ENCODE assay signal across 8 cellular contexts in genomic region chr10:103395754-103396066, GRCh38. TPM values are rescaled to one million over a fixed set of nuclear protein-coding genes. Genes with fewer than 3 reads are reported as not detected.
DNase-seq lines count a peak whose midpoint lies in the region; TF ChIP-seq lines count a peak whose summit lies in the region.

No MANE protein-coding gene starts in this region.

- H3K27ac Mint-ChIP-seq in activated CD4-positive, alpha-beta T cell treated with anti-CD3 and anti-CD28 coated beads, Interleukin-2, amount 10 ng/mL, durations not matched to agents 24 days and 14 days, result peak overlapping the region; percentile 81

- H3K27me3 ChIP-seq in SJCRH30 (no peaks in the 10 kb centered on the region), esophagus squamous epithelium (no peaks in the 10 kb centered on the region), neuronal stem cell (ENCODE audit: control insufficient read depth in 3 of 3, insufficient read depth in 3 of 3, low read depth in 1 of 3, low read length in 3 of 3) (no peaks in the 10 kb centered on the region)

- H3K9me3 Mint-ChIP-seq in activated CD4-positive, alpha-beta T cell treated with anti-CD3 and anti-CD28 coated beads, Interleukin-2, amount 10 ng/mL, durations not matched to agents 24 days and 14 days, result no peaks in the 10 kb centered on the region

- H2BK12ac ChIP-seq in neuronal stem cell (ENCODE audit: low read length), result no peak overlapping the region

- H2AK5ac ChIP-seq in neuronal stem cell (ENCODE audit: low read depth, low read length), result no peak overlapping the region

- H3K36me3 ChIP-seq in SJCRH30, result peaks cover 43% of the 10 kb centered on the region
- peaks cover 0 to 59% (median 30%) of the 10 kb centered on the region in 3 donors for H3K36me3 ChIP-seq in esophagus squamous epithelium
- peaks cover 13 to 64% of the 10 kb centered on the region in 2 donors for H3K36me3 ChIP-seq in neuronal stem cell (replicated peaks in 1 of 2; ENCODE audit: control insufficient read depth in 2 of 2, insufficient read depth in 2 of 2, low read length in 2 of 2)

- H3K9me3 ChIP-seq in SJCRH30 (replicated peaks) (no peaks in the 10 kb centered on the region), esophagus squamous epithelium (no peaks in the 10 kb centered on the region), neuronal stem cell (replicated peaks in 1 of 2; ENCODE audit: control insufficient read depth in 2 of 2, insufficient read depth in 1 of 2, low read depth in 1 of 2, low read length in 2 of 2) (no peaks in the 10 kb centered on the region)

- no peak overlapping the region for H3K14ac ChIP-seq in neuronal stem cell (ENCODE audit: low read length)

- peaks cover 60% of the 10 kb centered on the region for H3K36me3 Mint-ChIP-seq in activated CD4-positive, alpha-beta T cell treated with anti-CD3 and anti-CD28 coated beads, Interleukin-2, amount 10 ng/mL, durations not matched to agents 24 days and 14 days (ENCODE audit: low read depth)

- H3K4me1 ChIP-seq in SJCRH30, result no peaks in the 10 kb centered on the region
- H3K4me1 ChIP-seq in esophagus squamous epithelium, result peaks cover 18 to 52% (median 28%) of the 10 kb centered on the region in 3 donors
- peaks cover 4 to 11% of the 10 kb centered on the region in 2 donors for H3K4me1 ChIP-seq in neuronal stem cell (ENCODE audit: control insufficient read depth in 2 of 2, insufficient read depth in 1 of 2, low read depth in 1 of 2, low read length in 2 of 2)

- H3K79me1 ChIP-seq in neuronal stem cell (ENCODE audit: low read depth, low read length), result peaks cover 8% of the 10 kb centered on the region

- H3K4me1 Mint-ChIP-seq in activated CD4-positive, alpha-beta T cell treated with anti-CD3 and anti-CD28 coated beads, Interleukin-2, amount 10 ng/mL, durations not matched to agents 24 days and 14 days, result peaks cover 41% of the 10 kb centered on the region

- H3K4me3 Mint-ChIP-seq in activated CD4-positive, alpha-beta T cell treated with anti-CD3 and anti-CD28 coated beads, Interleukin-2, amount 10 ng/mL, durations not matched to agents 24 days and 14 days, result peak overlapping the region; percentile 87

- H2AFZ ChIP-seq in neuronal stem cell (ENCODE audit: low read length), result peak overlapping the region; percentile 83

- intact Hi-C loops in activated CD4-positive, alpha-beta T cell treated with anti-CD3 and anti-CD28 coated beads, Interleukin-2, amount 10 ng/mL, durations not matched to agents 24 days and 14 days (cut with micrococcal nuclease), result loop anchor here (1.0 to 5.0 kb wide), 3 partner anchors 27 to 653 kb away; partner anchors contain the start of genes PCGF6 and WBP1L
- intact Hi-C loops in esophagus squamous epithelium (cut with DNase I), result no loop called here

- H4K91ac ChIP-seq in neuronal stem cell (ENCODE audit: low read depth, low read length, poor library complexity), result no peak overlapping the region

- no peak for TF ChIP-seq POLR2A in esophagus squamous epithelium (IDR thresholded peaks at IDR 0.05)

- peak overlapping the region; percentile 76 for H3K27ac ChIP-seq in SJCRH30
- H3K27ac ChIP-seq in esophagus squamous epithelium, result peak overlapping the region; percentile 92 to 94 (median 92)
- no peak overlapping the region for H3K27ac ChIP-seq in neuronal stem cell (replicated peaks; ENCODE audit: low read length)

- no peak overlapping the region for H2BK15ac ChIP-seq in neuronal stem cell (ENCODE audit: low read length)

- no peak overlapping the region for H3K4ac ChIP-seq in neuronal stem cell (ENCODE audit: low read length)

- H3K4me2 ChIP-seq in neuronal stem cell (ENCODE audit: insufficient read depth, low read length, poor library complexity, severe bottlenecking), result peak overlapping the region; percentile 92

- no peak overlapping the region for H2BK120ac ChIP-seq in neuronal stem cell (ENCODE audit: low read depth, low read length)

- TF ChIP-seq CTCF in esophagus squamous epithelium (IDR thresholded peaks at IDR 0.05), result no peak

- H3K23ac ChIP-seq in neuronal stem cell (ENCODE audit: low read depth, low read length, poor library complexity), result no peak overlapping the region

- peak overlapping the region; percentile 89 for H2BK5ac ChIP-seq in neuronal stem cell (ENCODE audit: low read length)

- peak overlapping the region; percentile 95 for H3K9ac ChIP-seq in neuronal stem cell (ENCODE audit: low read depth, low read length, poor library complexity)

- H3K27me3 Mint-ChIP-seq in activated CD4-positive, alpha-beta T cell treated with anti-CD3 and anti-CD28 coated beads, Interleukin-2, amount 10 ng/mL, durations not matched to agents 24 days and 14 days, result no peaks in the 10 kb centered on the region

- H3K18ac ChIP-seq in neuronal stem cell (ENCODE audit: low read length), result no peak overlapping the region

- no peak overlapping the region for H4K8ac ChIP-seq in neuronal stem cell (ENCODE audit: low read depth, low read length)

- H3K4me3 ChIP-seq in SJCRH30 (peak overlapping the region; percentile 71), esophagus squamous epithelium (peak overlapping the region; percentile 86 to 98 (median 93)), neuronal stem cell (ENCODE audit: low read length in 2 of 2) (peak overlapping the region; percentile 71 to 90)

- 0 to 3% methylated on average over 5 to 11 of the region's 11 CpGs for WGBS in esophagus squamous epithelium, 2 donors
- no CpG with 5 or more reads among the region's 11 CpGs for WGBS in neuronal stem cell (ENCODE audit: extremely low coverage in 2 of 2, insufficient read length in 2 of 2, insufficient replicate concordance in 1 of 2), 2 donors

- no peak for DNase-seq in activated CD4-positive, alpha-beta T cell treated with anti-CD3 and anti-CD28 coated beads, Interleukin-2, amount 10 ng/mL, durations not matched to agents 24 days and 14 days
- DNase-seq in activated CD4-positive, alpha-beta T cell treated with anti-CD3 and anti-CD28 coated beads for 1 hour, result no peak
- DNase-seq in SJCRH30 (peak in 1 of 2 experiments; percentile 42), esophagus squamous epithelium (lab: John Stamatoyannopoulos, UW) (no peak), neuronal stem cell (ENCODE audit: low spot score) (peak; percentile 2), NCI-H2171 treated with DMSO at 0.1 percent for 48 hours (lab: John Stamatoyannopoulos, UW) (no peak), NCI-H446 treated with DMSO at 0.1 percent for 48 hours (lab: John Stamatoyannopoulos, UW) (no peak)
- DNase-seq in activated effector memory CD4-positive, alpha-beta T cell treated with anti-CD3 and anti-CD28 coated beads, Interleukin-2, amount 50 U/mL, for 16 hours, result no peak

RNA-seq across cellular contexts. Expression of gene ATP5MK, which starts 0.6 kb away (rescaled TPM):
- 477 and 504 TPM in 2 replicates for total RNA-seq in activated CD4-positive, alpha-beta T cell treated with anti-CD3 and anti-CD28 coated beads, Interleukin-2, amount 10 ng/mL, durations not matched to agents 24 days and 14 days
- total RNA-seq in SJCRH30 (2014; rRNA removed; shearing (Covaris generic)), result 307 and 321 TPM in 2 replicates
- total RNA-seq in esophagus squamous epithelium, result 100 to 1,000 TPM; 264 to 497 (median 417) TPM
- 564 TPM for polyA plus RNA-seq in neuronal stem cell (2013, experiment 1 of 2)
- 557 TPM for polyA plus RNA-seq in neuronal stem cell (2013, experiment 2 of 2)

RNA-seq across cellular contexts. Expression of gene PDCD11, which starts 0.7 kb away (rescaled TPM):
- 103 and 105 TPM in 2 replicates for total RNA-seq in activated CD4-positive, alpha-beta T cell treated with anti-CD3 and anti-CD28 coated beads, Interleukin-2, amount 10 ng/mL, durations not matched to agents 24 days and 14 days
- total RNA-seq in SJCRH30 (2014; rRNA removed; shearing (Covaris generic)), result 76.1 and 80.0 TPM in 2 replicates
- total RNA-seq in esophagus squamous epithelium, result 10 to 100 TPM; 16.7 to 32.6 (median 26.2) TPM
- polyA plus RNA-seq in neuronal stem cell (2013, experiment 1 of 2), result 16.0 TPM
- polyA plus RNA-seq in neuronal stem cell (2013, experiment 2 of 2), result 15.0 TPM

RNA-seq across cellular contexts. Expression of gene TAF5, which starts 27.9 kb away (rescaled TPM):
- 11.9 and 12.1 TPM in 2 replicates for total RNA-seq in activated CD4-positive, alpha-beta T cell treated with anti-CD3 and anti-CD28 coated beads, Interleukin-2, amount 10 ng/mL, durations not matched to agents 24 days and 14 days
- 20.7 and 23.2 TPM in 2 replicates for total RNA-seq in SJCRH30 (2014; rRNA removed; shearing (Covaris generic))
- total RNA-seq in esophagus squamous epithelium, result 1 to 10 TPM; 2.0 to 5.7 (median 4.5) TPM
- polyA plus RNA-seq in neuronal stem cell (2013, experiment 1 of 2), result 11.4 TPM
- 12.0 TPM for polyA plus RNA-seq in neuronal stem cell (2013, experiment 2 of 2)

RNA-seq across cellular contexts. Expression of gene PCGF6, which starts 44.8 kb away (rescaled TPM):
- 19.3 and 19.7 TPM in 2 replicates for total RNA-seq in activated CD4-positive, alpha-beta T cell treated with anti-CD3 and anti-CD28 coated beads, Interleukin-2, amount 10 ng/mL, durations not matched to agents 24 days and 14 days
- total RNA-seq in SJCRH30 (2014; rRNA removed; shearing (Covaris generic)), result 25.0 and 28.9 TPM in 2 replicates
- total RNA-seq in esophagus squamous epithelium, result 10 to 100 TPM in 1 of 4 donors, 1 to 10 TPM in 3; 3.3 to 11.3 (median 7.8) TPM
- polyA plus RNA-seq in neuronal stem cell (2013, experiment 1 of 2), result 6.8 TPM
- 7.6 TPM for polyA plus RNA-seq in neuronal stem cell (2013, experiment 2 of 2)

RNA-seq across cellular contexts. Expression of gene CALHM2, which starts 56.5 kb away (rescaled TPM):
- total RNA-seq in activated CD4-positive, alpha-beta T cell treated with anti-CD3 and anti-CD28 coated beads, Interleukin-2, amount 10 ng/mL, durations not matched to agents 24 days and 14 days, result 14.0 and 17.5 TPM in 2 replicates
- total RNA-seq in SJCRH30 (2014; rRNA removed; shearing (Covaris generic)), result 34.8 and 35.0 TPM in 2 replicates
- 10 to 100 TPM in 2 of 4 donors, 1 to 10 TPM in 2; 5.0 to 40.1 (median 9.3) TPM for total RNA-seq in esophagus squamous epithelium
- 6.0 TPM for polyA plus RNA-seq in neuronal stem cell (2013, experiment 1 of 2)
- polyA plus RNA-seq in neuronal stem cell (2013, experiment 2 of 2), result 6.5 TPM
